Comparison of ENCODE assay signal across 8 cellular contexts in genomic region chr20:36460648-36461599, GRCh38.
DNase-seq lines count a peak whose midpoint lies in the region; ATAC-seq and TF ChIP-seq lines count a peak whose summit lies in the region.

No MANE protein-coding gene starts in this region.

- H3K9me3 Mint-ChIP-seq in T-helper 1 cell treated with Interleukin-12 subunit alpha and Interleukin-12 subunit beta and Interleukin-4 antibody, amounts not matched to agents 30 μg/mL and 1 μg/mL, for 36 hours = no peaks in the 10 kb centered on the region

- H3K27me3 Mint-ChIP-seq in T-helper 1 cell treated with Interleukin-12 subunit alpha and Interleukin-12 subunit beta and Interleukin-4 antibody, amounts not matched to agents 30 μg/mL and 1 μg/mL, for 36 hours (ENCODE audit: low read depth) = peaks cover 1% of the 10 kb centered on the region

- H3K27ac ChIP-seq in psoas muscle = peak overlapping the region; percentile 100

- peaks cover 35% of the 10 kb centered on the region for H3K4me1 ChIP-seq in psoas muscle

- peak overlapping the region; percentile 65 for H3K4me3 Mint-ChIP-seq in T-helper 1 cell treated with Interleukin-12 subunit alpha and Interleukin-12 subunit beta and Interleukin-4 antibody, amounts not matched to agents 30 μg/mL and 1 μg/mL, for 36 hours

- no peaks in the 10 kb centered on the region for H3K9me3 ChIP-seq in psoas muscle

- 6 to 20% (median 9%) methylated on average over 34 to 95 of the region's 96 CpGs for WGBS in psoas muscle, 3 donors

- in situ Hi-C loops in GM13977 (cut with MboI; ENCODE audit: low pct_unique_long_range_greater_than_20kb, low sequenced_read_pairs, unreplicated experiment) = no loop called here

- DNase-seq in GM13977 (ENCODE audit: low spot score) (peak; percentile 95), NCI-H1436 (lab: John Stamatoyannopoulos, UW) (peak; percentile 92), amniotic stem cell (lab: John Stamatoyannopoulos, UW) (peak; percentile 97), left ventricle myocardium superior (peak; percentile 97), psoas muscle (peak; percentile 96 to 97), ureter (ENCODE audit: low spot score) (peak; percentile 94)

- no peaks in the 10 kb centered on the region for H3K36me3 Mint-ChIP-seq in T-helper 1 cell treated with Interleukin-12 subunit alpha and Interleukin-12 subunit beta and Interleukin-4 antibody, amounts not matched to agents 30 μg/mL and 1 μg/mL, for 36 hours (ENCODE audit: low read depth)

- peaks cover 33% of the 10 kb centered on the region for H3K4me1 Mint-ChIP-seq in T-helper 1 cell treated with Interleukin-12 subunit alpha and Interleukin-12 subunit beta and Interleukin-4 antibody, amounts not matched to agents 30 μg/mL and 1 μg/mL, for 36 hours (ENCODE audit: low read depth)

- TF ChIP-seq CTCF in GM13977 (IDR thresholded peaks at IDR 0.05; ENCODE audit: extremely low read depth, insufficient read depth, missing control alignments) (no peak), psoas muscle (IDR thresholded peaks at IDR 0.05) (no peak)

- ATAC-seq in HG02840 (IDR thresholded peaks at IDR 0.05; ENCODE audit: low FRiP score, unreplicated experiment) = peak; percentile 64
- ATAC-seq in left ventricle myocardium superior = peak; percentile 72
- ATAC-seq in psoas muscle = peak; percentile 67 to 79 (median 70)

- H3K4me3 ChIP-seq in psoas muscle = peak overlapping the region; percentile 99

- peak overlapping the region; percentile 76 for H3K27ac Mint-ChIP-seq in T-helper 1 cell treated with Interleukin-12 subunit alpha and Interleukin-12 subunit beta and Interleukin-4 antibody, amounts not matched to agents 30 μg/mL and 1 μg/mL, for 36 hours

- H3K36me3 ChIP-seq in psoas muscle (ENCODE audit: insufficient read depth in 1 of 2, low read depth in 1 of 2) = peaks cover 0 to 5% of the 10 kb centered on the region in 2 donors

- intact Hi-C loops in left ventricle myocardium superior (cut with micrococcal nuclease) (no loop called here), psoas muscle (cut with DNase I) (loop anchor here in 1 of 2 donors (10.0 kb wide), 1 partner anchor 144 kb away; the partner anchor contains the start of gene RAB5IF)

- H3K27me3 ChIP-seq in psoas muscle (ENCODE audit: insufficient read depth in 3 of 3, low read length in 2 of 3) = no peaks in the 10 kb centered on the region

Comparison
In these comparisons a context has a peak if more than half of its experiments do, and no peak if none do; other contexts are left out.
1. Peak in every context shown above with its lines: DNase-seq, ATAC-seq, H3K4me3 ChIP-seq and H3K27ac ChIP-seq.